ENCODE assay signal across 7 cellular contexts in the genomic region with DNA sequence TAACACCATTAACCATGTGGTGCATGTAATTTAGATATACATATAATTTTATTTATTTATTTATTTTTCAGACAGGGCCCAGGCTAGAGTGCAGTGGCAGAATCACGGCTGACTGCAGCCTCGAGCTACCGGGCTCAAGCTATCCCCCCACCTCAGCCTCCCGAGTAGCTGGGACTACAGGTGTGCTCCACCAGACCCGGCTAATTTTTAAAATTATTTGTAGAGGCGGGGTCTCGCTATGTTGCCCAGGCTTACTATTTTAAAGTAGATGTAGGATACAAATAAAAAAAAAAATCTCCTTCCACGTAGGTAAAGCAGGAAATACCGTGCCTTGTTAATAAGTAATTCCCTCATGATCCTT. TPM values are rescaled to one million over a fixed set of nuclear protein-coding genes. Genes with fewer than 3 reads are reported as not detected.
DNase-seq lines count a peak whose midpoint lies in the region; ATAC-seq, FAIRE-seq and TF ChIP-seq lines count a peak whose summit lies in the region.

No MANE protein-coding gene starts in this region.

- peak overlapping the region; percentile 90 for H3K4me3 Mint-ChIP-seq in activated naive CD8-positive, alpha-beta T cell treated with anti-CD3 and anti-CD28 coated beads, Interleukin-2, amount 10 ng/mL, durations not matched to agents 7 days and 5 days

- TF ChIP-seq EP300 in HepG2 (IDR thresholded peaks at IDR 0.05; ENCODE audit: low read depth in 2 of 2, low read length in 2 of 2) (no peak), HepG2 (CRISPR knock-in tag; IDR thresholded peaks at IDR 0.05; ENCODE audit: borderline replicate concordance) (no peak)

- peaks cover 8% of the 10 kb centered on the region for H3K4me1 Mint-ChIP-seq in activated naive CD8-positive, alpha-beta T cell treated with anti-CD3 and anti-CD28 coated beads, Interleukin-2, amount 10 ng/mL, durations not matched to agents 7 days and 5 days

- H3K36me3 Mint-ChIP-seq in activated naive CD8-positive, alpha-beta T cell treated with anti-CD3 and anti-CD28 coated beads, Interleukin-2, amount 10 ng/mL, durations not matched to agents 7 days and 5 days: no peaks in the 10 kb centered on the region

- no peak for TF ChIP-seq RAD21 in HepG2 (CRISPR knock-in tag; IDR thresholded peaks at IDR 0.05)

- H3K27ac ChIP-seq in HepG2 (ENCODE audit: extremely low read length, insufficient read depth, low read length) (peak overlapping the region; percentile 96), substantia nigra (ENCODE audit: low read depth, low read length, poor library complexity, severe bottlenecking) (peak overlapping the region; percentile 98)

- H3K9me3 ChIP-seq in HepG2 (ENCODE audit: low read length): no peaks in the 10 kb centered on the region

- no peaks in the 10 kb centered on the region; a peak in 1 of 5 replicates for H3K27me3 ChIP-seq in HepG2 (ENCODE audit: control insufficient read depth in 1 of 2, insufficient read depth in 2 of 2, low read length in 2 of 2)

- peak overlapping the region; percentile 91 for H3K27ac Mint-ChIP-seq in activated naive CD8-positive, alpha-beta T cell treated with anti-CD3 and anti-CD28 coated beads, Interleukin-2, amount 10 ng/mL, durations not matched to agents 7 days and 5 days

- FAIRE-seq in HepG2 (lab: Jason Lieb, UNC): no peak

- TF ChIP-seq CTCF in HepG2 (CRISPR knock-in tag; IDR thresholded peaks at IDR 0.05): no peak

- no peak for TF ChIP-seq POLR2A in HepG2 (IDR thresholded peaks at IDR 0.05; ENCODE audit: insufficient read depth in 1 of 2, low read depth in 2 of 2, low read length in 2 of 2)

- no TSS peak for BruUV-seq in HepG2 (replicated peaks; lab: Mats Ljungman, UMichigan)

- CTCF ChIA-PET in HepG2 (lab: Yijun Ruan, JAX; ENCODE audit: low intra/inter-chr PET ratio, low total read pairs): interaction anchor here (2.3 kb wide), 1 partner anchor 84 kb away, joined by 23 read pairs; a partner anchor contains a TSS

- no peaks in the 10 kb centered on the region for H3K9me3 Mint-ChIP-seq in activated naive CD8-positive, alpha-beta T cell treated with anti-CD3 and anti-CD28 coated beads, Interleukin-2, amount 10 ng/mL, durations not matched to agents 7 days and 5 days

- peak overlapping the region; percentile 98 for H3K9ac ChIP-seq in HepG2 (ENCODE audit: insufficient read depth, low read depth, low read length)

- no peak for ATAC-seq in activated naive CD8-positive, alpha-beta T cell treated with anti-CD3 and anti-CD28 coated beads, Interleukin-2, amount 10 ng/mL, durations not matched to agents 7 days and 5 days (ENCODE audit: low read depth)
- ATAC-seq in HepG2 (peak; percentile 5; the same call in 2 of the 3 replicates), GM21619 (IDR thresholded peaks at IDR 0.05; ENCODE audit: unreplicated experiment) (no peak)

- no peak for DNase-seq in Jurkat, Clone E6-1 (ENCODE audit: low read depth, low spot score)
- no peak for DNase-seq in activated naive CD8-positive, alpha-beta T cell treated with anti-CD3 and anti-CD28 coated beads, Interleukin-2, amount 10 ng/mL, durations not matched to agents 7 days and 5 days
- DNase-seq in HepG2 (ENCODE audit: low spot score): no peak
- DNase-seq in substantia nigra (lab: John Stamatoyannopoulos, UW): peak in 3 of 49 donors; percentile 2 to 57 (median 14)
- no peak for DNase-seq in NOMO-1 (lab: John Stamatoyannopoulos, UW; ENCODE audit: unreplicated experiment in 2 of 2)
- no peak for DNase-seq in occipital lobe (lab: John Stamatoyannopoulos, UW)

- peaks cover 24% of the 10 kb centered on the region for H3K4me1 ChIP-seq in HepG2 (ENCODE audit: insufficient read depth, low read length)

- H3K27me3 Mint-ChIP-seq in activated naive CD8-positive, alpha-beta T cell treated with anti-CD3 and anti-CD28 coated beads, Interleukin-2, amount 10 ng/mL, durations not matched to agents 7 days and 5 days: no peaks in the 10 kb centered on the region

- in situ Hi-C loops in HepG2 (cut with HindIII; ENCODE audit: extremely low pct_ligation_motif_present, low pct_unique_long_range_greater_than_20kb): no loop called here

- H3K4me3 ChIP-seq in Jurkat, Clone E6-1 (ENCODE audit: low read length): peak overlapping the region; percentile 87
- peak overlapping the region; percentile 66 to 87 (median 86) for H3K4me3 ChIP-seq in HepG2 (replicated peaks in 1 of 3; ENCODE audit: insufficient read depth in 1 of 3, low read depth in 2 of 3, low read length in 3 of 3)

- H3K36me3 ChIP-seq in HepG2 (replicated peaks in 1 of 2; ENCODE audit: control insufficient read depth in 1 of 2, insufficient read depth in 2 of 2, low read length in 2 of 2): no peaks in the 10 kb centered on the region; a peak in 1 of 5 replicates

- 24% methylated on average over 9 of the region's 9 CpGs for WGBS in HepG2 (ENCODE audit: low lambda C conversion rate)

- intact Hi-C loops in HepG2 (cut with micrococcal nuclease; ENCODE audit: unreplicated experiment): loop anchor here (2.0 kb wide), 1 partner anchor 266 kb away; a partner anchor contains a TSS

- H3K4me2 ChIP-seq in HepG2 (ENCODE audit: low read depth, low read length): peak overlapping the region; percentile 86

- no peaks in the 10 kb centered on the region for H4K20me1 ChIP-seq in HepG2 (ENCODE audit: insufficient read depth, low read length)

- peaks cover 11% of the 10 kb centered on the region for H3K79me2 ChIP-seq in HepG2 (ENCODE audit: insufficient read depth, low read length)

- POLR2A ChIA-PET in activated naive CD8-positive, alpha-beta T cell treated with anti-CD3 and anti-CD28 coated beads, Interleukin-2, amount 10 ng/mL, durations not matched to agents 7 days and 5 days (lab: Charles Lee): interaction anchor here (0.6 to 1.2 kb wide), 7 partner anchors 9 to 1783 kb away, joined by 3 to 5 read pairs (median 4); a partner anchor contains a TSS
- POLR2A ChIA-PET in HepG2 (lab: Yijun Ruan, JAX): interaction anchor here (0.6 to 1.9 kb wide), 22 partner anchors 8 to 488 kb away, joined by 3 to 16 read pairs (median 4); a partner anchor contains a TSS

- peak overlapping the region; percentile 78 for H2AFZ ChIP-seq in HepG2 (ENCODE audit: low read length)

RNA-seq across cellular contexts. Expression of a gene that starts 0.4 kb away (rescaled TPM):
- polyA plus RNA-seq in Jurkat, Clone E6-1 (2012; ENCODE audit: insufficient read depth, insufficient read length): 27.3 TPM
- total RNA-seq in activated naive CD8-positive, alpha-beta T cell treated with anti-CD3 and anti-CD28 coated beads, Interleukin-2, amount 10 ng/mL, durations not matched to agents 7 days and 5 days: 10 to 100 TPM; 13.3 to 16.3 TPM
- total RNA-seq in HepG2 (2016; rRNA removed; fragmentation: Illumina TruSeq; extraction: Trizol) (45.7 and 50.6 TPM in 2 replicates), occipital lobe (56.9 TPM)
- total RNA-seq in HepG2 (2016; cell fraction: cytosol; rRNA removed; fragmentation: Illumina TruSeq; extraction: Trizol; ENCODE audit: low read depth): 8.3 and 9.3 TPM in 2 replicates
- total RNA-seq in HepG2 (2016; cell fraction: insoluble cytoplasmic fraction; rRNA removed; fragmentation: Illumina TruSeq; extraction: Trizol): 42.0 and 58.8 TPM in 2 replicates
- total RNA-seq in HepG2 (2016; cell fraction: membrane; rRNA removed; fragmentation: Illumina TruSeq; extraction: Trizol): 17.4 and 19.5 TPM in 2 replicates
- 25.7 and 30.2 TPM in 2 replicates for total RNA-seq in HepG2 (2016; cell fraction: nucleus; rRNA removed; fragmentation: Illumina TruSeq; extraction: Trizol)
- 16.3 and 20.1 TPM in 2 replicates for polyA plus RNA-seq in HepG2 (2011; rRNA removed)
- polyA plus RNA-seq in HepG2 (2011; cell fraction: cytosol; rRNA removed): 22.4 and 24.8 TPM in 2 replicates
- polyA plus RNA-seq in HepG2 (2011; cell fraction: nucleus; rRNA removed): 21.8 and 23.8 TPM in 2 replicates
- 20.0 and 27.9 TPM in 2 replicates for polyA plus RNA-seq in HepG2 (2012)
- polyA plus RNA-seq in HepG2 (2016; cell fraction: cytosol; fragmentation: Illumina TruSeq; extraction: Trizol; ENCODE audit: low read depth): 8.7 and 10.9 TPM in 2 replicates
- polyA plus RNA-seq in HepG2 (2016; cell fraction: insoluble cytoplasmic fraction; fragmentation: Illumina TruSeq; extraction: Trizol; ENCODE audit: low read depth): 48.9 and 53.9 TPM in 2 replicates
- 14.7 and 15.1 TPM in 2 replicates for polyA plus RNA-seq in HepG2 (2016; cell fraction: membrane; fragmentation: Illumina TruSeq; extraction: Trizol; ENCODE audit: low read depth)
- 39.3 and 45.1 TPM in 2 replicates for polyA plus RNA-seq in HepG2 (2016; cell fraction: nucleus; fragmentation: Illumina TruSeq; extraction: Trizol; ENCODE audit: insufficient read depth, low read depth)
- 14.1 and 24.6 TPM in 2 replicates for polyA minus RNA-seq in HepG2 (2011; rRNA and poly(A)+ RNA removed; ENCODE audit: low replicate concordance)
- 13.8 and 14.6 TPM in 2 replicates for polyA minus RNA-seq in HepG2 (2011; cell fraction: cytosol; rRNA and poly(A)+ RNA removed)
- polyA minus RNA-seq in HepG2 (2011; cell fraction: nucleus; rRNA and poly(A)+ RNA removed): 52.5 and 60.9 TPM in 2 replicates

RNA-seq across cellular contexts. Expression of a gene that starts 46.8 kb away (rescaled TPM):
- polyA plus RNA-seq in Jurkat, Clone E6-1 (2012; ENCODE audit: insufficient read depth, insufficient read length): not detected
- total RNA-seq in activated naive CD8-positive, alpha-beta T cell treated with anti-CD3 and anti-CD28 coated beads, Interleukin-2, amount 10 ng/mL, durations not matched to agents 7 days and 5 days: 1 to 10 TPM; 1.0 to 1.4 TPM
- total RNA-seq in HepG2 (2016; rRNA removed; fragmentation: Illumina TruSeq; extraction: Trizol) (11.7 and 12.6 TPM in 2 replicates), occipital lobe (5.1 TPM)
- 1.3 and 1.4 TPM in 2 replicates for total RNA-seq in HepG2 (2016; cell fraction: cytosol; rRNA removed; fragmentation: Illumina TruSeq; extraction: Trizol; ENCODE audit: low read depth)
- 9.9 and 12.5 TPM in 2 replicates for total RNA-seq in HepG2 (2016; cell fraction: insoluble cytoplasmic fraction; rRNA removed; fragmentation: Illumina TruSeq; extraction: Trizol)
- total RNA-seq in HepG2 (2016; cell fraction: membrane; rRNA removed; fragmentation: Illumina TruSeq; extraction: Trizol): 6.5 and 6.9 TPM in 2 replicates
- total RNA-seq in HepG2 (2016; cell fraction: nucleus; rRNA removed; fragmentation: Illumina TruSeq; extraction: Trizol): 12.3 and 13.3 TPM in 2 replicates
- 5.9 and 7.6 TPM in 2 replicates for polyA plus RNA-seq in HepG2 (2011; rRNA removed)
- 5.4 and 6.5 TPM in 2 replicates for polyA plus RNA-seq in HepG2 (2011; cell fraction: cytosol; rRNA removed)
- 13.1 and 13.2 TPM in 2 replicates for polyA plus RNA-seq in HepG2 (2011; cell fraction: nucleus; rRNA removed)
- 4.2 and 5.8 TPM in 2 replicates for polyA plus RNA-seq in HepG2 (2012)
- 0.55 and 0.58 TPM in 2 replicates for polyA plus RNA-seq in HepG2 (2016; cell fraction: cytosol; fragmentation: Illumina TruSeq; extraction: Trizol; ENCODE audit: low read depth)
- polyA plus RNA-seq in HepG2 (2016; cell fraction: insoluble cytoplasmic fraction; fragmentation: Illumina TruSeq; extraction: Trizol; ENCODE audit: low read depth): 4.7 and 5.5 TPM in 2 replicates
- 1.4 and 1.5 TPM in 2 replicates for polyA plus RNA-seq in HepG2 (2016; cell fraction: membrane; fragmentation: Illumina TruSeq; extraction: Trizol; ENCODE audit: low read depth)
- 10.7 and 12.0 TPM in 2 replicates for polyA plus RNA-seq in HepG2 (2016; cell fraction: nucleus; fragmentation: Illumina TruSeq; extraction: Trizol; ENCODE audit: insufficient read depth, low read depth)
- 13.8 and 32.7 TPM in 2 replicates for polyA minus RNA-seq in HepG2 (2011; rRNA and poly(A)+ RNA removed; ENCODE audit: low replicate concordance)
- polyA minus RNA-seq in HepG2 (2011; cell fraction: cytosol; rRNA and poly(A)+ RNA removed): 17.7 TPM in 2 replicates
- polyA minus RNA-seq in HepG2 (2011; cell fraction: nucleus; rRNA and poly(A)+ RNA removed): 13.6 and 16.7 TPM in 2 replicates
